1 cellular context compared by ENCODE assay signal in genomic region chr19:33554821-33555220, GRCh38.
TF ChIP-seq lines count a peak whose summit lies in the region.

No MANE protein-coding gene starts in this region.

TF ChIP-seq in H1, 55 proteins besides CTCF, POLR2A, EP300 and RAD21:
- TF ChIP-seq RNF2 (IDR thresholded peaks at IDR 0.05; ENCODE audit: borderline replicate concordance, low read depth, low read length, missing control alignments, poor library complexity, severe bottlenecking), result no peak
- TF ChIP-seq USF2 (IDR thresholded peaks at IDR 0.05; ENCODE audit: low read length), result no peak
